ENCODE assay signal across 8 cellular contexts in the genomic region with DNA sequence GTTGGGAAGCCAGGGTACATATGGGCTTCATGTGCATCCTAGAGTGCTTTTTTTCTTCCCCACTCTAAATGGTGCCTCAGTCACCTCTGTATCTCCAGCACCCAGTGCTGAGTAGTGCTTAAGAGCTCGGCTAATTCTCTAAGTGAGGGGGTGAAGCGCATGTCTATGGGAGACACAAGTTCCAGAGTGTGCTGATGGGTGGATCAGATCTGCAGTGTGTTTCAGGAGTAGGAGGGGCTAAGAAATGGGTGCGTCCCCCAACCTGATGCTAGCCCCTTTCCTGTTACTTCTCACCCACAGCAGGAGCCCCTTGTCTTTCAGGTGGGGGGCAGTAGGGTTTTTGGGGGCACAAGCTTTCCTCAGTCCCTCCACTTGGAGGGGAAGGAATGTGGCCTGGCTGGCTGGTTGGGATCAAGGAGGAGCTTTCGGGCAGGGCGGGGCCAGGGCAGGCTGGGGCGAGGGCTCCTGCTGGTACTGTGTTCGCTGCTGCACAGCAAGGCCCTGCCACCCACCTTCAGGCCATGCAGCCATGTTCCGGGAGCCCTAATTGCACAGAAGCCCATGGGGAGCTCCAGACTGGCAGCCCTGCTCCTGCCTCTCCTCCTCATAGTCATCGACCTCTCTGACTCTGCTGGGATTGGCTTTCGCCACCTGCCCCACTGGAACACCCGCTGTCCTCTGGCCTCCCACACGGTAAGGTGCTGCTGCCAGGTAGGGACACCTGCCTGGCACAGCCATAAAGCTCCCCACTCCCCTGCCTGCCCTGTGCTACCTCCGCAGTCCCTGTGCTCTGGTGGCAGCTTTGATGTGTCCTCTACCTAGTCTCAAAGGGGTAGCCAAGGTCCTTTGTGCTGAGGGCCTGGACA. TPM values are rescaled to one million over a fixed set of nuclear protein-coding genes. Genes with fewer than 3 reads are reported as not detected.
DNase-seq lines count a peak whose midpoint lies in the region; ATAC-seq and TF ChIP-seq lines count a peak whose summit lies in the region.

A gene with protein sequence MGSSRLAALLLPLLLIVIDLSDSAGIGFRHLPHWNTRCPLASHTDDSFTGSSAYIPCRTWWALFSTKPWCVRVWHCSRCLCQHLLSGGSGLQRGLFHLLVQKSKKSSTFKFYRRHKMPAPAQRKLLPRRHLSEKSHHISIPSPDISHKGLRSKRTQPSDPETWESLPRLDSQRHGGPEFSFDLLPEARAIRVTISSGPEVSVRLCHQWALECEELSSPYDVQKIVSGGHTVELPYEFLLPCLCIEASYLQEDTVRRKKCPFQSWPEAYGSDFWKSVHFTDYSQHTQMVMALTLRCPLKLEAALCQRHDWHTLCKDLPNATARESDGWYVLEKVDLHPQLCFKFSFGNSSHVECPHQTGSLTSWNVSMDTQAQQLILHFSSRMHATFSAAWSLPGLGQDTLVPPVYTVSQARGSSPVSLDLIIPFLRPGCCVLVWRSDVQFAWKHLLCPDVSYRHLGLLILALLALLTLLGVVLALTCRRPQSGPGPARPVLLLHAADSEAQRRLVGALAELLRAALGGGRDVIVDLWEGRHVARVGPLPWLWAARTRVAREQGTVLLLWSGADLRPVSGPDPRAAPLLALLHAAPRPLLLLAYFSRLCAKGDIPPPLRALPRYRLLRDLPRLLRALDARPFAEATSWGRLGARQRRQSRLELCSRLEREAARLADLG (plus strand): TSS at position 477 of the 866 bp plus-strand sequence. CDS start 85 bp downstream, at position 562.

- POLR2A ChIA-PET in AG04450 (lab: Yijun Ruan, JAX) = interaction anchor here (1.3 kb wide), 1 partner anchor 30 kb away, joined by 6 read pairs; no protein-coding TSS in a partner anchor

- ATAC-seq in HG03135 (IDR thresholded peaks at IDR 0.05; ENCODE audit: unreplicated experiment) (no peak), HG03354 (IDR thresholded peaks at IDR 0.05; ENCODE audit: poor library complexity, severe bottlenecking, unreplicated experiment) (no peak), GM19455 (IDR thresholded peaks at IDR 0.05; ENCODE audit: unreplicated experiment) (no peak)

- H3K9me3 ChIP-seq in AG04450 (ENCODE audit: control insufficient read depth, insufficient read depth, low read length) (no peaks in the 10 kb centered on the region), muscle layer of duodenum (ENCODE audit: control insufficient read depth in 1 of 2, low read length in 2 of 2) (no peaks in the 10 kb centered on the region)

- no peaks in the 10 kb centered on the region for H3K36me3 ChIP-seq in muscle layer of duodenum (ENCODE audit: control insufficient read depth in 1 of 2, insufficient read depth in 2 of 2, low read length in 2 of 2)

- H3K27me3 ChIP-seq in AG04450 (ENCODE audit: control insufficient read depth, insufficient read depth, low read length) (no peaks in the 10 kb centered on the region), muscle layer of duodenum (ENCODE audit: low read depth, low read length) (no peaks in the 10 kb centered on the region)

- CTCF ChIA-PET in AG04450 (lab: Charles Lee) = interaction anchor here (0.5 to 2.7 kb wide), 4 partner anchors 30 to 385 kb away, joined by 3 to 9 read pairs (median 5); no protein-coding TSS in a partner anchor

- no peak for DNase-seq in AG04450 (ENCODE audit: low read depth, low spot score)
- peak; percentile 77 to 83 for DNase-seq in Kasumi-1 (lab: John Stamatoyannopoulos, UW)
- DNase-seq in coronary artery (ENCODE audit: low spot score) = no peak
- no peak for DNase-seq in NCI-H226

- TF ChIP-seq CTCF in AG04450 (IDR thresholded peaks at IDR 0.05; ENCODE audit: low read depth, low read length) = no peak
- no peak for TF ChIP-seq CTCF in coronary artery (IDR thresholded peaks at IDR 0.05)

- H3K27ac ChIP-seq in AG04450 (ENCODE audit: low read depth, low read length) = peak within 1 kb of the TSS; percentile 63
- peak within 1 kb of the TSS; percentile 83 for H3K27ac ChIP-seq in coronary artery
- H3K27ac ChIP-seq in muscle layer of duodenum (ENCODE audit: low read length) = peak within 1 kb of the TSS; percentile 83

- H3K4me3 ChIP-seq in AG04450 (ENCODE audit: low read depth, low read length) (peak within 1 kb of the TSS; percentile 23), coronary artery (peak within 1 kb of the TSS; percentile 66), muscle layer of duodenum (ENCODE audit: low read depth in 1 of 2, low read length in 2 of 2) (peak within 1 kb of the TSS; percentile 44 to 64)

- peaks cover 0 to 18% of the 10 kb centered on the region in 2 donors for H3K4me1 ChIP-seq in muscle layer of duodenum (ENCODE audit: control insufficient read depth in 1 of 2, insufficient read depth in 2 of 2, low read length in 2 of 2)

RNA-seq across cellular contexts. Expression of the gene that starts here (rescaled TPM):
- polyA plus RNA-seq in AG04450 (2011; rRNA removed) = 2.0 and 2.1 TPM in 2 replicates
- 3.5 and 5.1 TPM in 2 replicates for polyA minus RNA-seq in AG04450 (2011; rRNA and poly(A)+ RNA removed)

Comparison
In these comparisons a context has a peak if more than half of its experiments do, and no peak if none do; other contexts are left out.
1. DNase-seq: peak in Kasumi-1 (2 of 2); none in AG04450 (single experiment), coronary artery (single experiment) and NCI-H226 (single experiment).
2. Peak in every context shown above with its lines, with median percentiles within 50 percentile points of each other: H3K27ac ChIP-seq and H3K4me3 ChIP-seq.